9 cellular contexts compared by ENCODE assay signal in the genomic region with DNA sequence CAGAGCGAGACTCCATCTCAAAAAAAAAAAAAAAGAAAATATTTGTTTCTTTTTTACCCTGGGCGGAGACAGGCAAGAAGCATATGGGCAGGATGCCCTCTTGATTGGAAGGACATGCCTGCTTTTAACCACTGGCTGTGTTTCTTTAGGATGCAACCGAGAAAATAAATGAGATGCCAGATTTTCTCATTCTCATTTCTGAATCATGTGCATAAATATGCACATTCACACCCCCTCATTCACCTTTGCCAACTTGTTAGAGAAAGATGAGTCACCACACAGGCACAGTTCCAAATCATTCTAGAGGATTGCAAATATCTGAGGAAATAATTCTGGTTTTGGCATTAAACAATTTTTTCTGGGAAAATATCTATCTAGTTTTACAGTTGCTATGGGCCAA. TPM values are rescaled to one million over a fixed set of nuclear protein-coding genes. Genes with fewer than 3 reads are reported as not detected.
A peak's percentile ranks its signal among the peaks of the same experiment; 100 is the strongest.
DNase-seq lines count a peak whose midpoint lies in the region; ATAC-seq and TF ChIP-seq lines count a peak whose summit lies in the region.
"Had no signal": no experiment of that assay in that cellular context is flagged by ENCODE, and none has a peak within 500 bp of the region (broad histone marks: within the 10 kb centered on the region; RNA-seq: fewer than 3 reads in every experiment).

No MANE protein-coding gene starts in this region.

- ATAC-seq in lung (ENCODE audit: insufficient read depth, low FRiP score) (peak; percentile 57), GM21528 (IDR thresholded peaks at IDR 0.05; ENCODE audit: low FRiP score, unreplicated experiment) (no peak), GM18502 (IDR thresholded peaks at IDR 0.05; ENCODE audit: poor library complexity, unreplicated experiment) (no peak)

- TF ChIP-seq CTCF in lung (IDR thresholded peaks at IDR 0.05; ENCODE audit: control extremely low read depth, extremely low read depth), result no peak

- WGBS in lung, 2 donors, result 66 to 77% methylated on average over 3 of the region's 3 CpGs

- H3K27me3 ChIP-seq in lung (ENCODE audit: control insufficient read depth, insufficient read depth), result no peaks in the 10 kb centered on the region

- H3K27ac ChIP-seq in lung (ENCODE audit: low read depth in 1 of 2, low read length in 1 of 2), result no peak overlapping the region

- no peaks in the 10 kb centered on the region for H3K4me1 ChIP-seq in lung (ENCODE audit: control insufficient read depth in 2 of 2, insufficient read depth in 2 of 2, low read length in 2 of 2)

- DNase-seq in AG08395 (ENCODE audit: low spot score) (peak; percentile 97), M059J (ENCODE audit: low read depth) (peak; percentile 99), cerebellum (ENCODE audit: low spot score) (peak; percentile 74), lung (ENCODE audit: low spot score) (peak; percentile 72), T-helper 2 cell (no peak), NCI-H187 (lab: John Stamatoyannopoulos, UW) (no peak)
- DNase-seq: activated CD4-positive, CD25-positive, alpha-beta regulatory T cell had no signal

- H3K4me3 ChIP-seq in lung, result no peak overlapping the region

- H3K9me3 ChIP-seq in lung (ENCODE audit: control insufficient read depth in 2 of 2, insufficient read depth in 1 of 2, low read length in 1 of 2), result no peaks in the 10 kb centered on the region

- H3K36me3 ChIP-seq in lung (ENCODE audit: control insufficient read depth in 2 of 2, insufficient read depth in 2 of 2, low read length in 2 of 2), result no peaks in the 10 kb centered on the region

RNA-seq across cellular contexts. Expression of a gene that starts 3.3 kb away (rescaled TPM):
- total RNA-seq in M059J (2014; rRNA removed; shearing (Covaris generic)), result 1.4 and 1.9 TPM in 2 replicates
- total RNA-seq in cerebellum (not detected), lung (10 to 100 TPM in 1 of 2 donors, 1 to 10 TPM in 1; 8.8 to 26.1 TPM)
- polyA plus RNA-seq in lung, result 10 to 100 TPM in 1 of 2 donors, 1 to 10 TPM in 1; 6.2 to 21.2 TPM

RNA-seq across cellular contexts. Expression of a gene that starts 37.0 kb away (rescaled TPM):
- total RNA-seq in M059J (2014; rRNA removed; shearing (Covaris generic)), result 34.7 and 40.1 TPM in 2 replicates
- total RNA-seq in cerebellum, result 45.7 TPM
- 10 to 100 TPM; 29.4 to 42.1 TPM for total RNA-seq in lung
- 10 to 100 TPM in 1 of 2 donors, 1 to 10 TPM in 1; 7.5 to 11.4 TPM for polyA plus RNA-seq in lung

RNA-seq across cellular contexts. Expression of a gene that starts 50.3 kb away (rescaled TPM):
- 9.3 and 14.9 TPM in 2 replicates for total RNA-seq in M059J (2014; rRNA removed; shearing (Covaris generic))
- total RNA-seq in cerebellum (8.5 TPM), lung (10 to 100 TPM; 29.5 to 36.4 TPM)
- 10 to 100 TPM; 18.4 to 20.3 TPM for polyA plus RNA-seq in lung

Comparison
In these comparisons a context has a peak if more than half of its experiments do, and no peak if none do; other contexts are left out.
1. DNase-seq: peak in AG08395 (single experiment), M059J (single experiment), cerebellum (single experiment) and lung (single experiment); none in T-helper 2 cell (0 of 5) and NCI-H187 (0 of 2).